ENCODE assay signal across 11 cellular contexts in genomic region chr13:112710855-112711527, GRCh38. TPM values are rescaled to one million over a fixed set of nuclear protein-coding genes. Genes with fewer than 3 reads are reported as not detected.
DNase-seq lines count a peak whose midpoint lies in the region; ATAC-seq and TF ChIP-seq lines count a peak whose summit lies in the region.
"Had no signal": no experiment of that assay in that cellular context is flagged by ENCODE, and none has a peak within 500 bp of the region (broad histone marks: within the 10 kb centered on the region; RNA-seq: fewer than 3 reads in every experiment).

No MANE protein-coding gene starts in this region.

- peak overlapping the region; percentile 77 for H3K9ac ChIP-seq in adipocyte (ENCODE audit: low read length)
- no peak overlapping the region for H3K9ac ChIP-seq in parathyroid adenoma

- peak overlapping the region; percentile 72 for H3K27ac Mint-ChIP-seq in glutamatergic neuron (ENCODE audit: unreplicated experiment)
- H3K27ac Mint-ChIP-seq: activated T-helper 1 cell treated with anti-CD3 and anti-CD28 coated beads, Interleukin-12 subunit alpha, Interleukin-12 subunit beta, Interleukin-2, Interleukin-4 antibody, amounts not matched to agents 30 ng/mL and 10 ng/mL and 1 ng/mL, durations not matched to agents 14 hours and 24 hours and 36 hours had no signal

- ATAC-seq in GM18867 (IDR thresholded peaks at IDR 0.05; ENCODE audit: unreplicated experiment) = no peak

- H3K36me3 ChIP-seq in ACC112 (ENCODE audit: insufficient read depth, low read length) (no peaks in the 10 kb centered on the region), adipocyte (ENCODE audit: control insufficient read depth, insufficient read depth, low read length, severe bottlenecking) (no peaks in the 10 kb centered on the region), parathyroid adenoma (ENCODE audit: control insufficient read depth, insufficient read depth, low read length) (no peaks in the 10 kb centered on the region)

- no peak for DNase-seq in adipocyte (ENCODE audit: low read depth)
- no peak for DNase-seq in glutamatergic neuron
- no peak for DNase-seq in NCI-H1417 (lab: John Stamatoyannopoulos, UW)
- no peak for DNase-seq in GM19240 (ENCODE audit: insufficient read length, low spot score)
- no peak for DNase-seq in NCI-H82 treated with DMSO at 0.1 percent for 48 hours (lab: John Stamatoyannopoulos, UW; ENCODE audit: unreplicated experiment)
- DNase-seq: stimulated activated naive CD4-positive, alpha-beta T cell had no signal

- H3K79me2 ChIP-seq in ACC112 (ENCODE audit: control insufficient read depth, insufficient read depth, low read length, unreplicated experiment) = no peaks in the 10 kb centered on the region
- peaks cover 11% of the 10 kb centered on the region for H3K79me2 ChIP-seq in parathyroid adenoma

- H3K9me3 Mint-ChIP-seq in glutamatergic neuron (ENCODE audit: unreplicated experiment) = peaks cover 12% of the 10 kb centered on the region
- H3K9me3 Mint-ChIP-seq: activated T-helper 1 cell treated with anti-CD3 and anti-CD28 coated beads, Interleukin-12 subunit alpha, Interleukin-12 subunit beta, Interleukin-2, Interleukin-4 antibody, amounts not matched to agents 30 ng/mL and 10 ng/mL and 1 ng/mL, durations not matched to agents 14 hours and 24 hours and 36 hours had no signal

- peak overlapping the region; percentile 63 for H3K4me3 ChIP-seq in ACC112 (ENCODE audit: low read depth, low read length)
- H3K4me3 ChIP-seq in adipocyte (ENCODE audit: low read length) = peak overlapping the region; percentile 81
- H3K4me3 ChIP-seq in parathyroid adenoma (ENCODE audit: low read depth, low read length) = no peak overlapping the region
- H3K4me3 ChIP-seq: GM12878 had no signal

- peaks cover 47% of the 10 kb centered on the region for H3K4me1 Mint-ChIP-seq in glutamatergic neuron (ENCODE audit: low read depth, unreplicated experiment)

- H3K36me3 Mint-ChIP-seq in glutamatergic neuron (ENCODE audit: unreplicated experiment) = peaks cover 9% of the 10 kb centered on the region

- peaks cover 14% of the 10 kb centered on the region for H3K4me1 ChIP-seq in ACC112 (ENCODE audit: control insufficient read depth, insufficient read depth, low read length, unreplicated experiment)
- H3K4me1 ChIP-seq in adipocyte (ENCODE audit: control insufficient read depth, insufficient read depth, low read length) = peaks cover 15% of the 10 kb centered on the region
- peaks cover 8% of the 10 kb centered on the region for H3K4me1 ChIP-seq in parathyroid adenoma

- H3K27me3 Mint-ChIP-seq in glutamatergic neuron (ENCODE audit: unreplicated experiment) = peaks cover 6% of the 10 kb centered on the region

- H3K4me2 ChIP-seq in parathyroid adenoma (ENCODE audit: low read length) = peak overlapping the region; percentile 41

- no peak overlapping the region for H2AFZ ChIP-seq in ACC112 (ENCODE audit: low read length, unreplicated experiment)
- peak overlapping the region; percentile 50 for H2AFZ ChIP-seq in parathyroid adenoma

- H3K4me3 Mint-ChIP-seq in glutamatergic neuron (ENCODE audit: unreplicated experiment) = peak overlapping the region; percentile 59
- H3K4me3 Mint-ChIP-seq: activated T-helper 1 cell treated with anti-CD3 and anti-CD28 coated beads, Interleukin-12 subunit alpha, Interleukin-12 subunit beta, Interleukin-2, Interleukin-4 antibody, amounts not matched to agents 30 ng/mL and 10 ng/mL and 1 ng/mL, durations not matched to agents 14 hours and 24 hours and 36 hours had no signal

- H3K27ac ChIP-seq in ACC112 (ENCODE audit: low read depth, low read length) (peak overlapping the region; percentile 56; the same call in 1 of the 2 replicates), parathyroid adenoma (peak overlapping the region; percentile 72)

- TF ChIP-seq CTCF in glutamatergic neuron (IDR thresholded peaks at IDR 0.05; ENCODE audit: partially characterized antibody, unreplicated experiment) (no peak), parathyroid adenoma (IDR thresholded peaks at IDR 0.05) (no peak)

- H3K27me3 ChIP-seq in ACC112 (ENCODE audit: insufficient read depth, low read length) (no peaks in the 10 kb centered on the region), adipocyte (replicated peaks; ENCODE audit: control insufficient read depth, insufficient read depth, low read length) (no peaks in the 10 kb centered on the region), parathyroid adenoma (ENCODE audit: control insufficient read depth, insufficient read depth, low read length) (no peaks in the 10 kb centered on the region)

- H3K9me3 ChIP-seq in adipocyte (ENCODE audit: control insufficient read depth, low read length) = no peaks in the 10 kb centered on the region
- no peaks in the 10 kb centered on the region for H3K9me3 ChIP-seq in parathyroid adenoma (ENCODE audit: control insufficient read depth, low read length)

RNA-seq across cellular contexts. Expression of gene ATP11A, which starts 21.2 kb away (rescaled TPM):
- 127 TPM for total RNA-seq in glutamatergic neuron (ENCODE audit: unreplicated experiment)
